ENCODE assay signal across 1 cellular context in genomic region chr3:194396561-194396896, GRCh38.
TF ChIP-seq lines count a peak whose summit lies in the region.

No MANE protein-coding gene starts in this region.

TF ChIP-seq in GM23338, 12 proteins besides CTCF, POLR2A, EP300 and RAD21:
- no peak for TF ChIP-seq POLR2AphosphoS5 (IDR thresholded peaks at IDR 0.05; ENCODE audit: low read depth)
- TF ChIP-seq EZH2 (IDR thresholded peaks at IDR 0.05; ENCODE audit: low read depth, unreplicated experiment), result peak; percentile 35
TF ChIP-seq in GM23338: peak in this region for 1.
